1 cellular context compared by ENCODE assay signal in the genomic region with DNA sequence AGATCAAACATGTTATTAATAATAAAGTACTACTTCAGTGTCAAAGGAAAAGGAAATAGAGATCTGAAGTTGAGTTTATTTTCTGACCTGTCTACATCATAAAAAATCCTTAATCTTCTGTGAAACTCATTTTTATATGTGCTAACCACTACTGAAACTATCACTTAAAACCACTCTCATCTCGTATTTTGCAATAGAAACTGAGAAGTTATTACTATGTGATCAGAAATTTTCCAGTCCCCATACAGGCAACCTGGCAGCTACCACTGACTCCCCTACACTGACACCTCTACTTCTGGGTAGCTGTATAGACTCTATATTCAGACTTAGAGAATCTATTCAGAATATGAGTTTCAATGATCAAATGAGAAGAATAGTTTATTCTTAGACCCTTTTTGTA.
TF ChIP-seq lines count a peak whose summit lies in the region.

No MANE protein-coding gene starts in this region.

TF ChIP-seq in GM23338, 12 proteins besides CTCF, POLR2A, EP300 and RAD21 (continued from another document):
- TF ChIP-seq, protein P1, sequence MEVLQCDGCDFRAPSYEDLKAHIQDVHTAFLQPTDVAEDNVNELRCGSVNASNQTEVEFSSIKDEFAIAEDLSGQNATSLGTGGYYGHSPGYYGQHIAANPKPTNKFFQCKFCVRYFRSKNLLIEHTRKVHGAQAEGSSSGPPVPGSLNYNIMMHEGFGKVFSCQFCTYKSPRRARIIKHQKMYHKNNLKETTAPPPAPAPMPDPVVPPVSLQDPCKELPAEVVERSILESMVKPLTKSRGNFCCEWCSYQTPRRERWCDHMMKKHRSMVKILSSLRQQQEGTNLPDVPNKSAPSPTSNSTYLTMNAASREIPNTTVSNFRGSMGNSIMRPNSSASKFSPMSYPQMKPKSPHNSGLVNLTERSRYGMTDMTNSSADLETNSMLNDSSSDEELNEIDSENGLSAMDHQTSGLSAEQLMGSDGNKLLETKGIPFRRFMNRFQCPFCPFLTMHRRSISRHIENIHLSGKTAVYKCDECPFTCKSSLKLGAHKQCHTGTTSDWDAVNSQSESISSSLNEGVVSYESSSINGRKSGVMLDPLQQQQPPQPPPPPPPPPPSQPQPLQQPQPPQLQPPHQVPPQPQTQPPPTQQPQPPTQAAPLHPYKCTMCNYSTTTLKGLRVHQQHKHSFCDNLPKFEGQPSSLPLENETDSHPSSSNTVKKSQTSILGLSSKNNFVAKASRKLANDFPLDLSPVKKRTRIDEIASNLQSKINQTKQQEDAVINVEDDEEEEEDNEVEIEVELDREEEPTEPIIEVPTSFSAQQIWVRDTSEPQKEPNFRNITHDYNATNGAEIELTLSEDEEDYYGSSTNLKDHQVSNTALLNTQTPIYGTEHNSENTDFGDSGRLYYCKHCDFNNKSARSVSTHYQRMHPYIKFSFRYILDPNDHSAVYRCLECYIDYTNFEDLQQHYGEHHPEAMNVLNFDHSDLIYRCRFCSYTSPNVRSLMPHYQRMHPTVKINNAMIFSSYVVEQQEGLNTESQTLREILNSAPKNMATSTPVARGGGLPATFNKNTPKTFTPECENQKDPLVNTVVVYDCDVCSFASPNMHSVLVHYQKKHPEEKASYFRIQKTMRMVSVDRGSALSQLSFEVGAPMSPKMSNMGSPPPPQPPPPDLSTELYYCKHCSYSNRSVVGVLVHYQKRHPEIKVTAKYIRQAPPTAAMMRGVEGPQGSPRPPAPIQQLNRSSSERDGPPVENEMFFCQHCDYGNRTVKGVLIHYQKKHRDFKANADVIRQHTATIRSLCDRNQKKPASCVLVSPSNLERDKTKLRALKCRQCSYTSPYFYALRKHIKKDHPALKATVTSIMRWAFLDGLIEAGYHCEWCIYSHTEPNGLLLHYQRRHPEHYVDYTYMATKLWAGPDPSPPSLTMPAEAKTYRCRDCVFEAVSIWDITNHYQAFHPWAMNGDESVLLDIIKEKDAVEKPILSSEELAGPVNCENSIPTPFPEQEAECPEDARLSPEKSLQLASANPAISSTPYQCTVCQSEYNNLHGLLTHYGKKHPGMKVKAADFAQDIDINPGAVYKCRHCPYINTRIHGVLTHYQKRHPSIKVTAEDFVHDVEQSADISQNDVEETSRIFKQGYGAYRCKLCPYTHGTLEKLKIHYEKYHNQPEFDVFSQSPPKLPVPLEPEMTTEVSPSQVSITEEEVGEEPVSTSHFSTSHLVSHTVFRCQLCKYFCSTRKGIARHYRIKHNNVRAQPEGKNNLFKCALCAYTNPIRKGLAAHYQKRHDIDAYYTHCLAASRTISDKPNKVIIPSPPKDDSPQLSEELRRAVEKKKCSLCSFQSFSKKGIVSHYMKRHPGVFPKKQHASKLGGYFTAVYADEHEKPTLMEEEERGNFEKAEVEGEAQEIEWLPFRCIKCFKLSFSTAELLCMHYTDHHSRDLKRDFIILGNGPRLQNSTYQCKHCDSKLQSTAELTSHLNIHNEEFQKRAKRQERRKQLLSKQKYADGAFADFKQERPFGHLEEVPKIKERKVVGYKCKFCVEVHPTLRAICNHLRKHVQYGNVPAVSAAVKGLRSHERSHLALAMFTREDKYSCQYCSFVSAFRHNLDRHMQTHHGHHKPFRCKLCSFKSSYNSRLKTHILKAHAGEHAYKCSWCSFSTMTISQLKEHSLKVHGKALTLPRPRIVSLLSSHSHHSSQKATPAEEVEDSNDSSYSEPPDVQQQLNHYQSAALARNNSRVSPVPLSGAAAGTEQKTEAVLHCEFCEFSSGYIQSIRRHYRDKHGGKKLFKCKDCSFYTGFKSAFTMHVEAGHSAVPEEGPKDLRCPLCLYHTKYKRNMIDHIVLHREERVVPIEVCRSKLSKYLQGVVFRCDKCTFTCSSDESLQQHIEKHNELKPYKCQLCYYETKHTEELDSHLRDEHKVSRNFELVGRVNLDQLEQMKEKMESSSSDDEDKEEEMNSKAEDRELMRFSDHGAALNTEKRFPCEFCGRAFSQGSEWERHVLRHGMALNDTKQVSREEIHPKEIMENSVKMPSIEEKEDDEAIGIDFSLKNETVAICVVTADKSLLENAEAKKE (CRISPR knock-in tag; IDR thresholded peaks at IDR 0.05) = no peak
